In the genomic region with DNA sequence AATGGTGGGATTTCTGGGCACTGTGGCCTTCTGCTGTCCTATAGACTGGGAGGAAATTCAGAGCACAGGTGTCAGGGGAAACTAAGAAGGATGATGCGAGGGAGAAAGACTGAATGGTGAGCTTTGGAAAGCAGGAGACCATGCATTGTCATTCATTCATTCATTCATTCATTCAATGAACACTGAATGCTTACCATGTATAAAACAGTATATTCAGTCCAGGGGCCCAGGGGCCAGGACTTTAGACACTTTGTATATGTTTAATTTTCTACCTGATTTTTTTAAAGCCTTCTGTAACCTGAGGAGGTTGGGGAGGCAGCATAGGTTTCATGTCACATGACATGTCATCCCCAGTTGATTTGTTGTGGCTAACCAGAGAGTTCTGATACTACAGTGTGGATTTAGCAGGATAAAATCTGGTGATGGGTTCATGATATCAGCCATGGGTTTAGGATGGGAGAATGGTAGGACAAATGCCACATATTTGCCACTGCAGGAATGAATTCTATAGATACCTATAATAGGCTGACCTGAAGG, we compare ENCODE assay signal across 22 cellular contexts. TPM values are rescaled to one million over a fixed set of nuclear protein-coding genes. Genes with fewer than 3 reads are reported as not detected.
DNase-seq lines count a peak whose midpoint lies in the region; ATAC-seq, FAIRE-seq and TF ChIP-seq lines count a peak whose summit lies in the region.
"Had no signal": no experiment of that assay in that cellular context is flagged by ENCODE, and none has a peak within 500 bp of the region (broad histone marks: within the 10 kb centered on the region; RNA-seq: fewer than 3 reads in every experiment).

No MANE protein-coding gene starts in this region.

- TF ChIP-seq POLR2A in K562 (conservative IDR thresholded peaks at IDR 0.05): no peak
- TF ChIP-seq POLR2A in vagina (IDR thresholded peaks at IDR 0.05): no peak

- H3K9me3 ChIP-seq in K562 (replicated peaks; ENCODE audit: control insufficient read depth, insufficient read depth, low read depth, low read length) (no peaks in the 10 kb centered on the region), vagina (no peaks in the 10 kb centered on the region)
- H3K9me3 ChIP-seq: BE2C, HAP-1 had no signal

- TF ChIP-seq RAD21 in Ishikawa (IDR thresholded peaks at IDR 0.05; ENCODE audit: low read depth) (no peak), K562 (CRISPR knock-in tag; conservative IDR thresholded peaks at IDR 0.05 in 1 of 2, IDR thresholded peaks at IDR 0.05 in 1 of 2) (no peak)

- H3K9me3 Mint-ChIP-seq in osteocyte (ENCODE audit: unreplicated experiment): no peaks in the 10 kb centered on the region
- H3K9me3 Mint-ChIP-seq: CD8-positive, alpha-beta T cell had no signal

- H3K4me3 ChIP-seq in K562: no peak overlapping the region
- no peak overlapping the region for H3K4me3 ChIP-seq in vagina
- H3K4me3 ChIP-seq: HAP-1 had no signal

- H3K27me3 Mint-ChIP-seq in osteocyte (ENCODE audit: unreplicated experiment): no peaks in the 10 kb centered on the region

- H3K9me1 ChIP-seq in K562 (ENCODE audit: control insufficient read depth, insufficient read depth, low read length): no peaks in the 10 kb centered on the region

- H3K79me2 ChIP-seq in K562 (ENCODE audit: control insufficient read depth, insufficient read depth, low read length): no peaks in the 10 kb centered on the region

- peaks cover 2% of the 10 kb centered on the region for H3K36me3 Mint-ChIP-seq in osteocyte (ENCODE audit: unreplicated experiment)
- H3K36me3 Mint-ChIP-seq: CD8-positive, alpha-beta T cell had no signal

- no TSS peak for BruUV-seq in K562 (replicated peaks; lab: Mats Ljungman, UMichigan)

- TF ChIP-seq CTCF in K562 (IDR thresholded peaks at IDR 0.05 in 2 of 3, conservative IDR thresholded peaks at IDR 0.05 in 1 of 3; ENCODE audit: insufficient read depth in 2 of 3, low read depth in 1 of 3, low read length in 3 of 3) (no peak), osteocyte (IDR thresholded peaks at IDR 0.05) (no peak), vagina (IDR thresholded peaks at IDR 0.05) (no peak)

- no peak overlapping the region for H3K4me2 ChIP-seq in K562 (ENCODE audit: insufficient read depth, low read length)

- no peaks in the 10 kb centered on the region for H4K20me1 ChIP-seq in K562 (replicated peaks; ENCODE audit: control insufficient read depth, insufficient read depth, low read length)

- in situ Hi-C loops in K562 (cut with MboI): no loop called here

- TF ChIP-seq EP300 in Ishikawa (IDR thresholded peaks at IDR 0.05; ENCODE audit: borderline replicate concordance) (no peak), K562 (IDR thresholded peaks at IDR 0.05; ENCODE audit: low read length) (no peak)

- no peak overlapping the region for H3K27ac ChIP-seq in K562 (ENCODE audit: extremely low read depth, low read depth, low read length)
- H3K27ac ChIP-seq in vagina: peak overlapping the region; percentile 3

- no peak overlapping the region for H3K4me3 Mint-ChIP-seq in osteocyte (ENCODE audit: unreplicated experiment)
- H3K4me3 Mint-ChIP-seq: CD14-positive monocyte; CD8-positive, alpha-beta T cell had no signal

- DNase-seq in K562 (ENCODE audit: extremely low read depth in 1 of 4, low spot score in 3 of 4) (no peak), osteocyte (ENCODE audit: extremely low spot score, unreplicated experiment) (no peak), vagina (ENCODE audit: extremely low spot score in 2 of 2) (no peak), NCI-H510A (lab: John Stamatoyannopoulos, UW) (no peak), DMS153 treated with DMSO at 0.1 percent for 48 hours (lab: John Stamatoyannopoulos, UW; ENCODE audit: unreplicated experiment) (no peak), NOMO-1 treated with dmso at 0.1 percent for 144 hours (lab: John Stamatoyannopoulos, UW; ENCODE audit: unreplicated experiment) (no peak)
- DNase-seq: BE2C; CD8-positive, alpha-beta T cell; COR-L47; DMS153; DND-41; GDM1 had no signal

- no peak overlapping the region for H2AFZ ChIP-seq in K562 (ENCODE audit: low read depth, low read length)

- peaks cover 61% of the 10 kb centered on the region for H3K4me1 Mint-ChIP-seq in osteocyte (ENCODE audit: unreplicated experiment)

- H3K27ac Mint-ChIP-seq in osteocyte (ENCODE audit: unreplicated experiment): peak overlapping the region; percentile 97
- H3K27ac Mint-ChIP-seq: CD8-positive, alpha-beta T cell had no signal

- 0% methylated on average over 1 of the region's 1 CpG for WGBS in K562 (ENCODE audit: insufficient coverage, low coverage, missing lambda C conversion rate)

- CTCF ChIA-PET in K562 (lab: Yijun Ruan, JAX; ENCODE audit: low intra/inter-chr PET ratio): no interaction called here

- H3K4me1 ChIP-seq in K562 (replicated peaks in 1 of 2; ENCODE audit: control insufficient read depth in 2 of 2, insufficient read depth in 2 of 2, low read length in 2 of 2) (no peaks in the 10 kb centered on the region), vagina (peaks cover 37% of the 10 kb centered on the region)
- H3K4me1 ChIP-seq: BE2C, HAP-1 had no signal

- no peaks in the 10 kb centered on the region for H3K36me3 ChIP-seq in K562 (ENCODE audit: control insufficient read depth, insufficient read depth, low read length)
- H3K36me3 ChIP-seq in vagina: no peaks in the 10 kb centered on the region
- H3K36me3 ChIP-seq: BE2C, HAP-1 had no signal

- H3K9ac ChIP-seq in K562 (ENCODE audit: insufficient read depth in 1 of 2, low read depth in 2 of 2, low read length in 2 of 2): no peak overlapping the region

- no peak for FAIRE-seq in K562 (lab: Jason Lieb, UNC)
- FAIRE-seq: A204.1, D721Med, GM12892, GM19239, H1, HepG2, HTR-8/SVneo had no signal

- H3K27me3 ChIP-seq in K562 (ENCODE audit: control insufficient read depth in 2 of 2, insufficient read depth in 2 of 2, low read length in 2 of 2): peaks cover 41 to 69% of the 10 kb centered on the region in 2 experiments
- H3K27me3 ChIP-seq in vagina: no peaks in the 10 kb centered on the region
- H3K27me3 ChIP-seq: BE2C had no signal

- POLR2A ChIA-PET in K562 (lab: Yijun Ruan, JAX): interaction anchor here (1.0 kb wide), 1 partner anchor 9 kb away, joined by 3 read pairs; no protein-coding TSS in a partner anchor

- intact Hi-C loops in K562 (cut with micrococcal nuclease): no loop called here
- intact Hi-C loops in vagina (cut with DNase I): no loop called here

- no peak for ATAC-seq in K562
- ATAC-seq: CD8-positive, alpha-beta T cell; HepG2 had no signal

TF ChIP-seq in Ishikawa, 13 proteins besides CTCF, POLR2A, EP300 and RAD21:
- TF ChIP-seq, protein P1, sequence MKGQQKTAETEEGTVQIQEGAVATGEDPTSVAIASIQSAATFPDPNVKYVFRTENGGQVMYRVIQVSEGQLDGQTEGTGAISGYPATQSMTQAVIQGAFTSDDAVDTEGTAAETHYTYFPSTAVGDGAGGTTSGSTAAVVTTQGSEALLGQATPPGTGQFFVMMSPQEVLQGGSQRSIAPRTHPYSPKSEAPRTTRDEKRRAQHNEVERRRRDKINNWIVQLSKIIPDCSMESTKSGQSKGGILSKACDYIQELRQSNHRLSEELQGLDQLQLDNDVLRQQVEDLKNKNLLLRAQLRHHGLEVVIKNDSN (IDR thresholded peaks at IDR 0.05): peak; percentile 57; the same call in 1 of the 2 replicates
- TF ChIP-seq EGR1 (IDR thresholded peaks at IDR 0.05): no peak

TF ChIP-seq in K562, 482 proteins besides CTCF, POLR2A, EP300 and RAD21 (continues in another document):
- TF ChIP-seq SRSF1 (IDR thresholded peaks at IDR 0.05; ENCODE audit: low read depth, low read length) (no peak), CXXC5 (CRISPR knock-in tag; IDR thresholded peaks at IDR 0.05) (no peak), ZNF124 (CRISPR knock-in tag; IDR thresholded peaks at IDR 0.05) (no peak), MEIS2 (IDR thresholded peaks at IDR 0.05; ENCODE audit: partially characterized antibody) (peak; percentile 18), ZSCAN29 (IDR thresholded peaks at IDR 0.05) (no peak), CREM (IDR thresholded peaks at IDR 0.05; ENCODE audit: low read depth) (no peak), MCM5 (IDR thresholded peaks at IDR 0.05; ENCODE audit: low read depth) (no peak), ZNF24 (IDR thresholded peaks at IDR 0.05) (peak; percentile 73), POLR3A (IDR thresholded peaks at IDR 0.05; ENCODE audit: borderline replicate concordance, extremely low read depth, insufficient read depth, insufficient read length) (no peak), ZNF274 (IDR thresholded peaks at IDR 0.05; ENCODE audit: borderline replicate concordance, low read depth, low read length) (no peak)
- TF ChIP-seq, protein P2, sequence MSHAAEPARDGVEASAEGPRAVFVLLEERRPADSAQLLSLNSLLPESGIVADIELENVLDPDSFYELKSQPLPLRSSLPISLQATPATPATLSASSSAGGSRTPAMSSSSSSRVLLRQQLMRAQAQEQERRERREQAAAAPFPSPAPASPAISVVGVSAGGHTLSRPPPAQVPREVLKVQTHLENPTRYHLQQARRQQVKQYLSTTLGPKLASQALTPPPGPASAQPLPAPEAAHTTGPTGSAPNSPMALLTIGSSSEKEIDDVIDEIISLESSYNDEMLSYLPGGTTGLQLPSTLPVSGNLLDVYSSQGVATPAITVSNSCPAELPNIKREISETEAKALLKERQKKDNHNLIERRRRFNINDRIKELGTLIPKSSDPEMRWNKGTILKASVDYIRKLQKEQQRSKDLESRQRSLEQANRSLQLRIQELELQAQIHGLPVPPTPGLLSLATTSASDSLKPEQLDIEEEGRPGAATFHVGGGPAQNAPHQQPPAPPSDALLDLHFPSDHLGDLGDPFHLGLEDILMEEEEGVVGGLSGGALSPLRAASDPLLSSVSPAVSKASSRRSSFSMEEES (CRISPR knock-in tag; IDR thresholded peaks at IDR 0.05): peak; percentile 88

RNA-seq across cellular contexts. Expression of gene ATG7, which starts 57.7 kb away (rescaled TPM):
- 141 and 224 TPM in 2 replicates for total RNA-seq in K562 (2011; cell fraction: chromatin; rRNA removed; ENCODE audit: low replicate concordance)
- total RNA-seq in K562 (2011; cell fraction: nucleolus; rRNA removed): 78.5 and 85.9 TPM in 2 replicates
- 127 and 128 TPM in 2 replicates for total RNA-seq in K562 (2011; cell fraction: nucleoplasm; rRNA removed)
- total RNA-seq in K562 (2014; rRNA removed) (20.1 and 20.2 TPM in 2 replicates), K562 (2014; rRNA removed; fragmentation: Illumina TruSeq; extraction: Trizol) (44.6 and 53.3 TPM in 2 replicates), K562 (2015; rRNA removed; fragmentation: Illumina TruSeq; extraction: Trizol) (29.4 and 30.9 TPM in 2 replicates), K562 (2021) (31.3 and 34.1 TPM in 2 replicates), osteocyte (42.5 and 45.1 TPM in 2 replicates), vagina (55.0 TPM)
- polyA plus RNA-seq in K562 (2011; rRNA removed) (34.5 and 36.0 TPM in 2 replicates), K562 (2014; fragmentation: Illumina TruSeq; extraction: Trizol) (36.8 and 45.3 TPM in 2 replicates), K562 (2014; fragmentation: Nextera tagmentation; extraction: Ambion mirVana) (10 to 100 TPM; 18.3 to 33.6 TPM), K562 (2014; rRNA removed) (17.3 and 31.8 TPM in 2 replicates)
- polyA plus RNA-seq in K562 (2011; cell fraction: cytosol; rRNA removed): 36.2 and 54.9 TPM in 2 replicates
- polyA plus RNA-seq in K562 (2011; cell fraction: nucleus; rRNA removed): 31.7 and 43.7 TPM in 2 replicates
- polyA plus RNA-seq in K562 (2012): 30.8 and 31.9 TPM in 2 replicates
- 103 and 129 TPM in 2 replicates for polyA minus RNA-seq in K562 (2011; rRNA and poly(A)+ RNA removed)
- 18.8 and 27.8 TPM in 2 replicates for polyA minus RNA-seq in K562 (2011; cell fraction: cytosol; rRNA and poly(A)+ RNA removed)
- 77.8 and 134 TPM in 2 replicates for polyA minus RNA-seq in K562 (2011; cell fraction: nucleus; rRNA and poly(A)+ RNA removed)
